In the genomic region with DNA sequence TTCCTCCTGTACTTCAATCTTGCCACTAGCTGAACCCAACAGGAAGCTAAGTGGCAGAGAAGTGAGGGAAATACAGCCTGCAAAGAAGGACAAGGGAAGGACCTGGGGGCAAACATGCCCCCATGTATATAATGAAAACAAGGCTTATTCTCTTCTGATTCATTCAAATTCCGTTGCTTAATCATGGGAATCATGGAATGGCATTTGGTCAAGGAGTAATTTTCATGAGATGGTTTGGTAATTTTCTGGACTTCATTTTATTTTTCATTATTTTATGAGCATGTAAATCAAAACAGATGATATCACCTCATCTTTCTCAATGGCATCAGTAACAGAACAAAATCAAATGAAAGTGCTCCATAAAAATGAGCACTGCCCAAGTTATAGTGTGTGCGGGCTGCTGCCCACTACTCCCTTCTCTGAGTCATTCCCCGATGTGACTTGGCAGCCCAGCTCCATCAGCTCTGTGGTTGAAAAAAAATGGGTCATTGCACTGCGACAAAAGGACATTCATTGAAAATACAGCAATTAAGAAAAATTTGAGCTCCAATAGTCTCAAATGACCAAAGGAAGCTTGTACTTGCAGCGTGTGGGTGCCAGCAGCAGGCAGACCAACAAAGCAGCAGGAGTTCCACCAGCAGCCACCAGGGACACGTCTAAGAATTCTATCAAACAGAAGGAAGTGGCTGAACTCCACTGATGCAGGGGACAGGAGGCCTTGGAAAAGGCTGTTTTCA, we compare ENCODE assay signal across 8 cellular contexts.
DNase-seq lines count a peak whose midpoint lies in the region; ATAC-seq and TF ChIP-seq lines count a peak whose summit lies in the region.
"Had no signal": no experiment of that assay in that cellular context is flagged by ENCODE, and none has a peak within 500 bp of the region (broad histone marks: within the 10 kb centered on the region; RNA-seq: fewer than 3 reads in every experiment).

No MANE protein-coding gene starts in this region.

- CTCF ChIA-PET in activated naive CD4-positive, alpha-beta T cell treated with anti-CD3 and anti-CD28 coated beads for 36 hours (lab: Charles Lee), result interaction anchor here (0.7 to 2.3 kb wide), 8 partner anchors 10 to 267 kb away, joined by 3 to 5 read pairs (median 4); no protein-coding TSS in a partner anchor

- H3K27me3 ChIP-seq in smooth muscle cell (ENCODE audit: low read depth), result peaks cover 29% of the 10 kb centered on the region

- H3K9me3 ChIP-seq in smooth muscle cell (replicated peaks; ENCODE audit: low read depth), result no peaks in the 10 kb centered on the region

- intact Hi-C loops in activated naive CD4-positive, alpha-beta T cell treated with anti-CD3 and anti-CD28 coated beads for 36 hours (cut with micrococcal nuclease), result loop anchor here (10.0 kb wide), 1 partner anchor 264 kb away; no protein-coding TSS in a partner anchor
- intact Hi-C loops in left ventricle myocardium superior (cut with micrococcal nuclease), result no loop called here

- no peaks in the 10 kb centered on the region for H4K20me1 ChIP-seq in smooth muscle cell (ENCODE audit: low read depth)

- no peak overlapping the region for H3K4me2 ChIP-seq in smooth muscle cell

- DNase-seq in G401 (ENCODE audit: low spot score) (peak; percentile 38), LHCN-M2 (ENCODE audit: low read depth) (peak; percentile 59), left ventricle myocardium superior (peak; percentile 62), smooth muscle cell (lab: John Stamatoyannopoulos, UW; ENCODE audit: unreplicated experiment) (no peak), NCI-H2081 treated with DMSO at 0.1 percent for 48 hours (lab: John Stamatoyannopoulos, UW) (no peak)
- DNase-seq in activated naive CD4-positive, alpha-beta T cell treated with anti-CD3 and anti-CD28 coated beads for 36 hours, result peak; percentile 51

- no peak overlapping the region for H2AFZ ChIP-seq in smooth muscle cell (ENCODE audit: low read depth)

- no peak overlapping the region for H3K9ac ChIP-seq in smooth muscle cell (ENCODE audit: low read depth)

- H3K4me3 Mint-ChIP-seq in activated naive CD4-positive, alpha-beta T cell treated with anti-CD3 and anti-CD28 coated beads for 36 hours, result no peak overlapping the region

- peaks cover 9% of the 10 kb centered on the region for H3F3A ChIP-seq in smooth muscle cell (ENCODE audit: low read depth)

- no peaks in the 10 kb centered on the region for H3K79me2 ChIP-seq in smooth muscle cell (ENCODE audit: low read depth)

- H3K9me3 Mint-ChIP-seq in activated naive CD4-positive, alpha-beta T cell treated with anti-CD3 and anti-CD28 coated beads for 36 hours, result no peaks in the 10 kb centered on the region

- no peak overlapping the region for H3K27ac Mint-ChIP-seq in activated naive CD4-positive, alpha-beta T cell treated with anti-CD3 and anti-CD28 coated beads for 36 hours

- in situ Hi-C loops in G401 (cut with HindIII; ENCODE audit: low sequenced_read_pairs), result no loop called here

- ATAC-seq in left ventricle myocardium superior (peak; percentile 64), GM21737 (IDR thresholded peaks at IDR 0.05; ENCODE audit: unreplicated experiment) (no peak)
- ATAC-seq: left colon had no signal

- no peak overlapping the region for H3K4me3 ChIP-seq in smooth muscle cell

- H3K36me3 Mint-ChIP-seq in activated naive CD4-positive, alpha-beta T cell treated with anti-CD3 and anti-CD28 coated beads for 36 hours (ENCODE audit: low read depth), result no peaks in the 10 kb centered on the region

- no peaks in the 10 kb centered on the region for H3K36me3 ChIP-seq in smooth muscle cell (ENCODE audit: low read depth)

- 58% methylated on average over 6 of the region's 6 CpGs for WGBS in smooth muscle cell (ENCODE audit: low lambda C conversion rate)

- no peaks in the 10 kb centered on the region for H3K27me3 Mint-ChIP-seq in activated naive CD4-positive, alpha-beta T cell treated with anti-CD3 and anti-CD28 coated beads for 36 hours (ENCODE audit: low read depth)

- peaks cover 35% of the 10 kb centered on the region for H3K4me1 Mint-ChIP-seq in activated naive CD4-positive, alpha-beta T cell treated with anti-CD3 and anti-CD28 coated beads for 36 hours (ENCODE audit: low read depth)

- peaks cover 20% of the 10 kb centered on the region for H3K4me1 ChIP-seq in smooth muscle cell (ENCODE audit: low read depth)

- TF ChIP-seq CTCF in smooth muscle cell (IDR thresholded peaks at IDR 0.05; ENCODE audit: borderline replicate concordance, insufficient read depth, poor library complexity, severe bottlenecking), result peak; percentile 39

- H3K27ac ChIP-seq in smooth muscle cell (ENCODE audit: low read depth), result no peak overlapping the region

Comparison
In these comparisons a context has a peak if more than half of its experiments do, and no peak if none do; other contexts are left out.
1. DNase-seq: peak in G401 (single experiment), LHCN-M2 (single experiment), activated naive CD4-positive, alpha-beta T cell treated with anti-CD3 and anti-CD28 coated beads for 36 hours (single experiment) and left ventricle myocardium superior (single experiment); none in smooth muscle cell (single experiment) and NCI-H2081 treated with DMSO at 0.1 percent for 48 hours (single experiment).